10 cellular contexts compared by ENCODE assay signal in the genomic region with DNA sequence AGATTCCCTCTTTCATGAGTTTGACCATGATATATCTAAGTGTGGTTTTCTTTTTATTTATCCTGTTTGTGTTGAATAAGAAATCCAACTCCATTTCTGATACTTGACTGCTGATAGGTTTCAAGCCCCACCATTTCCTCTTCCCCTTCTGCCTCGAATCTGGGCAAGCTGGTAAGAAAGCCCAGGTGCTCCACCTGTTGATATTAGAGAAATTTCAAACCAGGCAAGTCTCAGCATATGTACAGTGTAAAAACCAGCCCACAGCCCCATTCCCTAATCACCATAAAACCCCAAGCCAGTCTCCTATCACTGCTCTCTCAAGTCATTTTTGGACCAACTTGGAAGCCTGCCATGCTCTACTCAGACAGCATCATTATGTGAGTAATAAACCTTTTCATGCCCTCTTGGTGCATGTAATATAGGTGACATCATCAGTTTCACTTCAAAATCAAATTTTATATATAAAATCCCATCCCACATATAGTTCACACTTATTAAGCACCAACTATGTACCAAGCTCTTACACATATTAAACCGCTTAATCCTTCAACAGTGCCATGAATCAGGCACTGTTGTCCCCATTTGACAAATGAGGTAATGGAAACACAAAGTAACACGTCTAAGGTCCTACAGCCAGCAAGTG. TPM values are rescaled to one million over a fixed set of nuclear protein-coding genes. Genes with fewer than 3 reads are reported as not detected.
DNase-seq lines count a peak whose midpoint lies in the region; ATAC-seq, FAIRE-seq and TF ChIP-seq lines count a peak whose summit lies in the region.
"Had no signal": no experiment of that assay in that cellular context is flagged by ENCODE, and none has a peak within 500 bp of the region (broad histone marks: within the 10 kb centered on the region; RNA-seq: fewer than 3 reads in every experiment).

No MANE protein-coding gene starts in this region.

- no peak for TF ChIP-seq EP300 in HepG2 (IDR thresholded peaks at IDR 0.05; ENCODE audit: low read depth in 2 of 2, low read length in 2 of 2)
- no peak for TF ChIP-seq EP300 in HepG2 (CRISPR knock-in tag; IDR thresholded peaks at IDR 0.05; ENCODE audit: borderline replicate concordance)

- POLR2A ChIA-PET in HepG2 (lab: Yijun Ruan, JAX) = no interaction called here

- no peak overlapping the region for H3K4me2 ChIP-seq in HepG2 (ENCODE audit: low read depth, low read length)

- peaks cover 3% of the 10 kb centered on the region for H3K79me2 ChIP-seq in HepG2 (ENCODE audit: insufficient read depth, low read length)

- TF ChIP-seq POLR2A in HepG2 (IDR thresholded peaks at IDR 0.05; ENCODE audit: insufficient read depth in 1 of 2, low read depth in 2 of 2, low read length in 2 of 2) = no peak
- no peak for TF ChIP-seq POLR2A in right lobe of liver (IDR thresholded peaks at IDR 0.05)

- H3K9me3 ChIP-seq in HepG2 (ENCODE audit: low read length) (no peaks in the 10 kb centered on the region), right lobe of liver (no peaks in the 10 kb centered on the region)
- H3K9me3 ChIP-seq: stomach had no signal

- peak overlapping the region in 3 of 6 donors; percentile 9 to 47 (median 11) for H3K27ac Mint-ChIP-seq in immature natural killer cell

- H3K36me3 Mint-ChIP-seq in immature natural killer cell = peaks cover 12 to 22% (median 20%) of the 10 kb centered on the region in 3 donors

- H3K36me3 ChIP-seq in HepG2 (replicated peaks in 1 of 2; ENCODE audit: control insufficient read depth in 1 of 2, insufficient read depth in 2 of 2, low read length in 2 of 2) (peaks cover 11 to 28% of the 10 kb centered on the region in 2 experiments; a peak in 4 of 5 replicates), right lobe of liver (peaks cover 0 to 2% (median 0%) of the 10 kb centered on the region in 4 donors)

- no peak overlapping the region for H2AFZ ChIP-seq in HepG2 (ENCODE audit: low read length)

- H3K27ac ChIP-seq in HepG2 (ENCODE audit: extremely low read length, insufficient read depth, low read length) (no peak overlapping the region), right lobe of liver (no peak overlapping the region)
- H3K27ac ChIP-seq: stomach had no signal

- BruUV-seq in HepG2 (replicated peaks; lab: Mats Ljungman, UMichigan) = no TSS peak

- H3K9ac ChIP-seq in HepG2 (ENCODE audit: insufficient read depth, low read depth, low read length) = no peak overlapping the region

- H3K4me3 ChIP-seq in HepG2 (replicated peaks in 1 of 3; ENCODE audit: insufficient read depth in 1 of 3, low read depth in 2 of 3, low read length in 3 of 3) = no peak overlapping the region
- no peak overlapping the region for H3K4me3 ChIP-seq in right lobe of liver
- no peak overlapping the region for H3K4me3 ChIP-seq in fibroblast of pulmonary artery (replicated peaks; ENCODE audit: low read depth, low read length)
- H3K4me3 ChIP-seq: stomach had no signal

- no peaks in the 10 kb centered on the region for H4K20me1 ChIP-seq in HepG2 (ENCODE audit: insufficient read depth, low read length)

- WGBS in HepG2 (ENCODE audit: low lambda C conversion rate) = 99% methylated on average over 3 of the region's 3 CpGs
- 85% methylated on average over 3 of the region's 3 CpGs for WGBS in right lobe of liver (ENCODE audit: insufficient coverage, low coverage, low lambda C conversion rate, missing lambda C conversion rate)

- ATAC-seq in HepG2 = no peak
- ATAC-seq in right lobe of liver = no peak
- peak; percentile 89 for ATAC-seq in stimulated activated naive CD8-positive, alpha-beta T cell treated with anti-CD3 and anti-CD28 coated beads, Interleukin-15, Interleukin-2, amounts not matched to agents 100 U/mL and 50 U/mL, for 24 hours

- no peak for TF ChIP-seq RAD21 in HepG2 (CRISPR knock-in tag; IDR thresholded peaks at IDR 0.05)

- no peaks in the 10 kb centered on the region for H3K9me3 Mint-ChIP-seq in immature natural killer cell

- in situ Hi-C loops in HepG2 (cut with HindIII; ENCODE audit: extremely low pct_ligation_motif_present, low pct_unique_long_range_greater_than_20kb) = no loop called here

- peaks cover 38 to 87% of the 10 kb centered on the region in 2 donors for H3K4me1 Mint-ChIP-seq in immature natural killer cell

- DNase-seq in HepG2 (ENCODE audit: low spot score) (no peak), right lobe of liver (no peak), RKO (ENCODE audit: low spot score) (peak; percentile 43), fibroblast of pulmonary artery (ENCODE audit: low read depth) (peak; percentile 52), NCI-H1694 treated with DMSO at 0.1 percent for 48 hours (lab: John Stamatoyannopoulos, UW) (no peak), immature natural killer cell (no peak), NCI-H446 (lab: John Stamatoyannopoulos, UW) (no peak)
- peak; percentile 27 for DNase-seq in stimulated activated naive CD8-positive, alpha-beta T cell treated with anti-CD3 and anti-CD28 coated beads, Interleukin-15, Interleukin-2, amounts not matched to agents 100 U/mL and 50 U/mL, for 24 hours
- DNase-seq: stomach had no signal

- FAIRE-seq in HepG2 (lab: Jason Lieb, UNC) = no peak
- FAIRE-seq: G401.6 had no signal

- intact Hi-C loops in HepG2 (cut with micrococcal nuclease; ENCODE audit: unreplicated experiment) (no loop called here), right lobe of liver (cut with DNase I) (no loop called here)

- peaks cover 0 to under 1% (median 0%) of the 10 kb centered on the region in 3 donors for H3K27me3 Mint-ChIP-seq in immature natural killer cell (ENCODE audit: low read depth in 3 of 3)

- no peak overlapping the region for H3K4me3 Mint-ChIP-seq in immature natural killer cell

- TF ChIP-seq CTCF in HepG2 (CRISPR knock-in tag; IDR thresholded peaks at IDR 0.05) = no peak
- TF ChIP-seq CTCF in right lobe of liver (IDR thresholded peaks at IDR 0.05) = no peak
- no peak for TF ChIP-seq CTCF in fibroblast of pulmonary artery (IDR thresholded peaks at IDR 0.05; ENCODE audit: low read length, missing control alignments)

- CTCF ChIA-PET in HepG2 (lab: Yijun Ruan, JAX; ENCODE audit: low intra/inter-chr PET ratio, low total read pairs) = no interaction called here

- no peaks in the 10 kb centered on the region for H3K27me3 ChIP-seq in HepG2 (ENCODE audit: control insufficient read depth in 1 of 2, insufficient read depth in 2 of 2, low read length in 2 of 2)
- H3K27me3 ChIP-seq in right lobe of liver = no peaks in the 10 kb centered on the region
- H3K27me3 ChIP-seq: stomach had no signal

- peaks cover 20% of the 10 kb centered on the region for H3K4me1 ChIP-seq in HepG2 (ENCODE audit: insufficient read depth, low read length)
- no peaks in the 10 kb centered on the region for H3K4me1 ChIP-seq in right lobe of liver

TF ChIP-seq in HepG2, 621 proteins besides CTCF, POLR2A, EP300 and RAD21 (continues in another document):
- TF ChIP-seq ZNF660 (CRISPR knock-in tag; IDR thresholded peaks at IDR 0.05; ENCODE audit: borderline replicate concordance, low read depth) (no peak), RBM22 (optimal IDR thresholded peaks at IDR 0.05; ENCODE audit: low read length) (no peak), ZNF652 (CRISPR knock-in tag; IDR thresholded peaks at IDR 0.05; ENCODE audit: borderline replicate concordance, low read depth) (no peak), TAF15 (IDR thresholded peaks at IDR 0.05; ENCODE audit: low read depth, low read length, poor library complexity, severe bottlenecking) (no peak), ZNF576 (CRISPR knock-in tag; IDR thresholded peaks at IDR 0.05) (no peak), AKAP8 (CRISPR knock-in tag; IDR thresholded peaks at IDR 0.05) (no peak), ATF7 (IDR thresholded peaks at IDR 0.05) (peak; percentile 66), ATF7 (CRISPR knock-in tag; IDR thresholded peaks at IDR 0.05) (no peak)

RNA-seq across cellular contexts. Expression of gene SMAD2, which starts 46.6 kb away (rescaled TPM):
- total RNA-seq in HepG2 (2016; rRNA removed; fragmentation: Illumina TruSeq; extraction: Trizol) (96.2 and 132 TPM in 2 replicates), right lobe of liver (10 to 100 TPM; 31.2 to 46.1 (median 36.0) TPM)
- total RNA-seq in HepG2 (2016; cell fraction: cytosol; rRNA removed; fragmentation: Illumina TruSeq; extraction: Trizol; ENCODE audit: low read depth) = 162 and 182 TPM in 2 replicates
- 95.6 and 122 TPM in 2 replicates for total RNA-seq in HepG2 (2016; cell fraction: insoluble cytoplasmic fraction; rRNA removed; fragmentation: Illumina TruSeq; extraction: Trizol)
- 148 and 164 TPM in 2 replicates for total RNA-seq in HepG2 (2016; cell fraction: membrane; rRNA removed; fragmentation: Illumina TruSeq; extraction: Trizol)
- 74.9 and 75.8 TPM in 2 replicates for total RNA-seq in HepG2 (2016; cell fraction: nucleus; rRNA removed; fragmentation: Illumina TruSeq; extraction: Trizol)
- polyA plus RNA-seq in HepG2 (2011; rRNA removed) (34.0 and 40.2 TPM in 2 replicates), immature natural killer cell (100 to 1,000 TPM in 2 of 3 donors, 10 to 100 TPM in 1; 81.4 to 123 (median 112) TPM)
- polyA plus RNA-seq in HepG2 (2011; cell fraction: cytosol; rRNA removed) = 22.8 and 32.4 TPM in 2 replicates
- polyA plus RNA-seq in HepG2 (2011; cell fraction: nucleus; rRNA removed) = 16.3 and 21.0 TPM in 2 replicates
- polyA plus RNA-seq in HepG2 (2012) = 48.7 and 54.8 TPM in 2 replicates
- polyA plus RNA-seq in HepG2 (2016; cell fraction: cytosol; fragmentation: Illumina TruSeq; extraction: Trizol; ENCODE audit: low read depth) = 61.1 and 63.8 TPM in 2 replicates
- 69.3 and 70.0 TPM in 2 replicates for polyA plus RNA-seq in HepG2 (2016; cell fraction: insoluble cytoplasmic fraction; fragmentation: Illumina TruSeq; extraction: Trizol; ENCODE audit: low read depth)
- polyA plus RNA-seq in HepG2 (2016; cell fraction: membrane; fragmentation: Illumina TruSeq; extraction: Trizol; ENCODE audit: low read depth) = 82.3 and 86.6 TPM in 2 replicates
- polyA plus RNA-seq in HepG2 (2016; cell fraction: nucleus; fragmentation: Illumina TruSeq; extraction: Trizol; ENCODE audit: insufficient read depth, low read depth) = 36.9 and 38.6 TPM in 2 replicates
- polyA minus RNA-seq in HepG2 (2011; rRNA and poly(A)+ RNA removed; ENCODE audit: low replicate concordance) = 48.2 and 195 TPM in 2 replicates
- polyA minus RNA-seq in HepG2 (2011; cell fraction: cytosol; rRNA and poly(A)+ RNA removed) = 51.8 and 65.1 TPM in 2 replicates
- polyA minus RNA-seq in HepG2 (2011; cell fraction: nucleus; rRNA and poly(A)+ RNA removed) = 86.8 and 96.2 TPM in 2 replicates

Comparison
In these comparisons a context has a peak if more than half of its experiments do, and no peak if none do; other contexts are left out.
1. DNase-seq: peak in RKO (single experiment), fibroblast of pulmonary artery (single experiment) and stimulated activated naive CD8-positive, alpha-beta T cell treated with anti-CD3 and anti-CD28 coated beads, Interleukin-15, Interleukin-2, amounts not matched to agents 100 U/mL and 50 U/mL, for 24 hours (single experiment); none in HepG2 (single experiment), right lobe of liver (0 of 3), NCI-H1694 treated with DMSO at 0.1 percent for 48 hours (single experiment), immature natural killer cell (0 of 3) and NCI-H446 (0 of 2).